18 cellular contexts compared by ENCODE assay signal in the genomic region with DNA sequence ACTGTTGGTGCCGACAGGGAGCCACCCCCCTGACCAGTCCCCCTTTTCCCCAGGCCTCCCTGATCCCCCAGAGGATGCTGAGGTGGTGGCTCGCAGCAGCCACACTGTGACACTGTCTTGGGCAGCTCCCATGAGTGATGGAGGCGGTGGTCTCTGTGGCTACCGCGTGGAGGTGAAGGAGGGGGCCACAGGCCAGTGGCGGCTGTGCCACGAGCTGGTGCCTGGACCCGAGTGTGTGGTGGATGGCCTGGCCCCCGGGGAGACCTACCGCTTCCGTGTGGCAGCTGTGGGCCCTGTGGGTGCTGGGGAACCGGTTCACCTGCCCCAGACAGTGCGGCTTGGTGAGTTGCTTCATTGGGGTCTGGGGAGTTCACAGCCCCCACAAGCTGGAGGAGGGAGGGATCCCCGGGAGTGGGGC.
DNase-seq lines count a peak whose midpoint lies in the region; ATAC-seq, FAIRE-seq and TF ChIP-seq lines count a peak whose summit lies in the region.
"Had no signal": no experiment of that assay in that cellular context is flagged by ENCODE, and none has a peak within 500 bp of the region (broad histone marks: within the 10 kb centered on the region; RNA-seq: fewer than 3 reads in every experiment).

No MANE protein-coding gene starts in this region.

- TF ChIP-seq RAD21 in H1 (IDR thresholded peaks at IDR 0.05 in 1 of 2, conservative IDR thresholded peaks at IDR 0.05 in 1 of 2; ENCODE audit: low read depth in 2 of 2, low read length in 2 of 2): no peak

- ATAC-seq in left ventricle myocardium superior: no peak
- no peak for ATAC-seq in left cardiac atrium
- ATAC-seq in HG03097 (IDR thresholded peaks at IDR 0.05; ENCODE audit: low FRiP score, unreplicated experiment): no peak

- no peak for TF ChIP-seq POLR2A in H1 (IDR thresholded peaks at IDR 0.05; ENCODE audit: control extremely low read depth in 1 of 2, low read depth in 2 of 2, low read length in 2 of 2)

- no peak overlapping the region for H3K4ac ChIP-seq in H1 (replicated peaks; ENCODE audit: insufficient read length, low read depth, low read length)

- H4K8ac ChIP-seq in H1 (ENCODE audit: extremely low read depth, insufficient read depth, low read length): 0 out of 2 replicates have a peak overlapping the region, but pooled peaks have one; percentile 25

- no peak overlapping the region for H2BK12ac ChIP-seq in H1 (ENCODE audit: low read depth, low read length)

- 95% methylated on average over 13 of the region's 14 CpGs; no CpG with 5 or more reads in 1 of the 2 experiments for WGBS in H1 (ENCODE audit: extremely low coverage in 1 of 2, insufficient coverage in 1 of 2, insufficient read length in 1 of 2, insufficient replicate concordance in 2 of 2, low coverage in 1 of 2, low lambda C conversion rate in 2 of 2, missing lambda C conversion rate in 1 of 2), 2 experiments

- H2BK15ac ChIP-seq in H1 (ENCODE audit: low read length): no peak overlapping the region

- POLR2A ChIA-PET in H1 (lab: Charles Lee; ENCODE audit: partially characterized antibody): interaction anchor here (1.5 kb wide), 1 partner anchor 8 kb away, joined by 3 read pairs; no protein-coding TSS in a partner anchor

- H3K27ac ChIP-seq in H1 (ENCODE audit: low read depth, low read length): no peak overlapping the region
- no peak overlapping the region for H3K27ac ChIP-seq in osteoblast (ENCODE audit: low read depth, low read length)
- H3K27ac ChIP-seq: RWPE1 had no signal

- no peak overlapping the region for H3K14ac ChIP-seq in H1 (ENCODE audit: insufficient read length)

- H3K4me1 ChIP-seq in H1 (replicated peaks in 1 of 4; ENCODE audit: control insufficient read depth in 3 of 4, insufficient read depth in 4 of 4, low read length in 3 of 4) (no peaks in the 10 kb centered on the region), osteoblast (ENCODE audit: insufficient read depth, low read length) (no peaks in the 10 kb centered on the region)

- H3K4me2 ChIP-seq in H1 (ENCODE audit: insufficient read depth in 1 of 2, low read depth in 2 of 2, low read length in 2 of 2) (no peak overlapping the region), osteoblast (ENCODE audit: insufficient read depth, low read length) (no peak overlapping the region)

- H3K18ac ChIP-seq in H1 (ENCODE audit: extremely low read depth, low read length): no peak overlapping the region

- no peak overlapping the region for H3K23ac ChIP-seq in H1 (ENCODE audit: insufficient read length)

- TF ChIP-seq EP300 in H1 (IDR thresholded peaks at IDR 0.05; ENCODE audit: borderline replicate concordance in 1 of 2, low read depth in 2 of 2, low read length in 2 of 2): no peak

- H3K36me3 ChIP-seq in H1 (ENCODE audit: control insufficient read depth in 2 of 4, insufficient read depth in 4 of 4, low read length in 3 of 4): peaks cover 3 to 36% (median 25%) of the 10 kb centered on the region in 4 experiments; a peak in 6 of 8 replicates
- H3K36me3 ChIP-seq in osteoblast (ENCODE audit: insufficient read depth, low read length): no peaks in the 10 kb centered on the region

- H3K27me3 ChIP-seq in H1 (replicated peaks in 1 of 4; ENCODE audit: control insufficient read depth in 3 of 4, extremely low read depth in 1 of 4, insufficient read depth in 3 of 4, low read length in 3 of 4) (no peaks in the 10 kb centered on the region), osteoblast (ENCODE audit: insufficient read depth, low read length) (no peaks in the 10 kb centered on the region)

- no peak overlapping the region for H2BK120ac ChIP-seq in H1 (replicated peaks; ENCODE audit: low read depth, low read length)

- H3K4me3 ChIP-seq in H1 (ENCODE audit: extremely low read depth in 1 of 4, insufficient read depth in 2 of 4, low read depth in 3 of 4, low read length in 4 of 4) (no peak overlapping the region), osteoblast (ENCODE audit: insufficient read depth, low read length) (no peak overlapping the region)

- DNase-seq in left ventricle myocardium superior (peak; percentile 11), left cardiac atrium (no peak), H1 (ENCODE audit: low read depth in 1 of 2, low spot score in 2 of 2) (no peak), osteoblast (ENCODE audit: insufficient read length, low spot score, missing footprints) (peak; percentile 37), ureter (ENCODE audit: low spot score) (peak; percentile 42), T1000 (lab: John Stamatoyannopoulos, UW) (no peak)
- DNase-seq: ACHN, AML-193, COR-L47, GF-D8, NCI-H1048, NCI-H1436 treated with DMSO at 0.1 percent for 48 hours, NCI-H2029 treated with DMSO at 0.1 percent for 48 hours, NCI-H748 treated with DMSO at 0.1 percent for 48 hours had no signal

- H3K56ac ChIP-seq in H1 (replicated peaks; ENCODE audit: insufficient read length, low read depth, low read length): no peak overlapping the region

- no peaks in the 10 kb centered on the region for H3K79me1 ChIP-seq in H1 (ENCODE audit: low read depth, low read length)

- H2AFZ ChIP-seq in H1 (ENCODE audit: low read length) (no peak overlapping the region), osteoblast (ENCODE audit: low read length) (no peak overlapping the region)

- H4K20me1 ChIP-seq in H1 (replicated peaks in 1 of 2; ENCODE audit: control insufficient read depth in 1 of 2, insufficient read depth in 2 of 2, low read length in 2 of 2) (peaks cover 0 to 11% of the 10 kb centered on the region in 2 experiments), osteoblast (ENCODE audit: insufficient read depth, low read length) (no peaks in the 10 kb centered on the region)

- no peak overlapping the region for H2BK5ac ChIP-seq in H1 (ENCODE audit: low read depth, low read length)

- H4K91ac ChIP-seq in H1 (replicated peaks; ENCODE audit: insufficient read length, low read length): no peak overlapping the region

- H3K9me3 ChIP-seq in H1 (ENCODE audit: insufficient read depth in 2 of 2, low read depth in 1 of 2, low read length in 1 of 2): peaks cover 2 to 5% of the 10 kb centered on the region in 2 experiments; a peak in 2 of 4 replicates
- no peaks in the 10 kb centered on the region for H3K9me3 ChIP-seq in osteoblast (ENCODE audit: low read depth, low read length)

- TF ChIP-seq CTCF in H1 (IDR thresholded peaks at IDR 0.05; ENCODE audit: control extremely low read depth in 1 of 3, insufficient read depth in 1 of 3, low read depth in 1 of 3, low read length in 3 of 3) (no peak), osteoblast (IDR thresholded peaks at IDR 0.05; ENCODE audit: extremely low read depth, low read depth, low read length) (no peak)

- intact Hi-C loops in left ventricle myocardium superior (cut with micrococcal nuclease): no loop called here
- intact Hi-C loops in left cardiac atrium (cut with DNase I): no loop called here

- no peak overlapping the region for H4K5ac ChIP-seq in H1 (ENCODE audit: insufficient read length, low read depth, low read length)

- FAIRE-seq in H1 (lab: Jason Lieb, UNC): no peak
- FAIRE-seq: GM12891, GM18507 had no signal

- H3K23me2 ChIP-seq in H1 (ENCODE audit: low read depth, low read length): peaks cover 14% of the 10 kb centered on the region; the same call in 1 of the 2 replicates

- H2AK5ac ChIP-seq in H1 (ENCODE audit: low read depth, low read length): no peak overlapping the region

- H2BK20ac ChIP-seq in H1 (ENCODE audit: low read length): no peak overlapping the region

- CTCF ChIA-PET in H1 (lab: Charles Lee; ENCODE audit: partially characterized antibody): interaction anchor here (0.7 to 1.5 kb wide), 5 partner anchors 9 to 317 kb away, joined by 3 read pairs; no protein-coding TSS in a partner anchor

- no peak overlapping the region for H3K9ac ChIP-seq in H1 (replicated peaks in 1 of 4; ENCODE audit: extremely low read depth in 1 of 4, low read depth in 3 of 4, low read length in 3 of 4)

- H3K79me2 ChIP-seq in H1 (ENCODE audit: control insufficient read depth in 1 of 2, insufficient read depth in 2 of 2, low read length in 2 of 2) (no peaks in the 10 kb centered on the region), osteoblast (ENCODE audit: insufficient read depth, low read length) (no peaks in the 10 kb centered on the region)

TF ChIP-seq in H1, 55 proteins besides CTCF, POLR2A, EP300 and RAD21:
- no peak for TF ChIP-seq TEAD4 (IDR thresholded peaks at IDR 0.05; ENCODE audit: low read depth, low read length)
- TF ChIP-seq NANOG (IDR thresholded peaks at IDR 0.05; ENCODE audit: insufficient read depth, low read depth, low read length, poor library complexity, severe bottlenecking): no peak
- no peak for TF ChIP-seq JUND (IDR thresholded peaks at IDR 0.05; ENCODE audit: low read length)
- no peak for TF ChIP-seq POU5F1 (IDR thresholded peaks at IDR 0.05; ENCODE audit: low read depth, low read length)
- TF ChIP-seq SP4 (IDR thresholded peaks at IDR 0.05; ENCODE audit: low read length): no peak
- no peak for TF ChIP-seq RXRA (IDR thresholded peaks at IDR 0.05; ENCODE audit: insufficient read depth, low read depth, low read length)
- TF ChIP-seq SIRT6 (IDR thresholded peaks at IDR 0.05; ENCODE audit: low read length): no peak
- no peak for TF ChIP-seq CREB1 (IDR thresholded peaks at IDR 0.05)
- no peak for TF ChIP-seq ZNF274 (IDR thresholded peaks at IDR 0.05; ENCODE audit: borderline replicate concordance, extremely low read depth, low read length)
- TF ChIP-seq TCF12 (IDR thresholded peaks at IDR 0.05; ENCODE audit: low read depth, low read length): no peak
- TF ChIP-seq POLR2AphosphoS5 (IDR thresholded peaks at IDR 0.05; ENCODE audit: low read depth, low read length): no peak
- no peak for TF ChIP-seq RNF2 (IDR thresholded peaks at IDR 0.05; ENCODE audit: borderline replicate concordance, low read depth, low read length, missing control alignments, poor library complexity, severe bottlenecking)
- TF ChIP-seq CHD1 (IDR thresholded peaks at IDR 0.05; ENCODE audit: low read depth, low read length): no peak

Comparison
In these comparisons a context has a peak if more than half of its experiments do, and no peak if none do; other contexts are left out.
1. DNase-seq: peak in left ventricle myocardium superior (single experiment), osteoblast (single experiment) and ureter (single experiment); none in left cardiac atrium (single experiment), H1 (0 of 2) and T1000 (single experiment).